14 cellular contexts compared by ENCODE assay signal in the genomic region with DNA sequence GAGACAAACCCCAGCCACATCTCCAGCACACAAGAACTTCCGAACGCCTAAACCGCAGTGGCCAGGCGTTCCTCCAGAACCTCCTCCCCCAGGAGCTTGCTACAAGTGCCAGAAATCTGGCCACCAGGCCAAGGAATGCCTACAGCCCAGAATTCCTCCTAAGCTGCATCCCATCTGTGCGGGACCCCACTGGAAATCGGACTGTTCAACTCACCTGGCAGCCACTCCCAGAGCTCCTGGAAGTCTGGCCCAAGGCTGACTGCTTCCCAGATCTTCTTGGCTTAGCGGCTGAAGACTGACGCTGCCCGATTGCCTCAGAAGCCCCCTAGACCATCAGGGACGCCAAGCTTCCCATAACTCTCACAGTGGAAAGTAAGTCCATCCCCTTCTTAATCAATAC. TPM values are rescaled to one million over a fixed set of nuclear protein-coding genes. Genes with fewer than 3 reads are reported as not detected.
DNase-seq lines count a peak whose midpoint lies in the region; TF ChIP-seq lines count a peak whose summit lies in the region.
"Not testable (repeated sequence)": the region's sequence is repeated elsewhere in the genome, so short reads cannot be mapped to it uniquely, and the experiment has no call there.
"Had no signal": no experiment of that assay in that cellular context is flagged by ENCODE, and none has a peak within 500 bp of the region (broad histone marks: within the 10 kb centered on the region; RNA-seq: fewer than 3 reads in every experiment).

No MANE protein-coding gene starts in this region.

- H3K4me1 Mint-ChIP-seq in endodermal cell: peaks cover 40% of the 10 kb centered on the region

- not testable (repeated sequence) for H3K9me3 ChIP-seq in HUES6 (ENCODE audit: control insufficient read depth, insufficient read depth, low read depth, low read length); endodermal cell (ENCODE audit: control insufficient read depth, low read length)

- H3K27me3 Mint-ChIP-seq in endodermal cell (ENCODE audit: insufficient read depth): not testable (repeated sequence)

- H3K9me3 Mint-ChIP-seq in endodermal cell: not testable (repeated sequence)

- H3K36me3 Mint-ChIP-seq in endodermal cell (ENCODE audit: low read depth): not testable (repeated sequence)

- H3K4me1 ChIP-seq in HUES6 (ENCODE audit: control insufficient read depth, insufficient read depth, low read length): peaks cover 25% of the 10 kb centered on the region
- not testable (repeated sequence) for H3K4me1 ChIP-seq in endodermal cell (ENCODE audit: control insufficient read depth, insufficient read depth, low read length)

- H3K4me3 ChIP-seq in AG10803 (ENCODE audit: low read length); HUES6 (ENCODE audit: low read depth, low read length); fibroblast of mammary gland (ENCODE audit: control insufficient read depth, low read depth, low read length): not testable (repeated sequence)
- H3K4me3 ChIP-seq in H7 (ENCODE audit: insufficient read depth, low read depth, low read length): peak overlapping the region; percentile 12; the same call in 1 of the 2 replicates
- H3K4me3 ChIP-seq in endodermal cell (ENCODE audit: low read length): peak overlapping the region; percentile 78

- peak overlapping the region; percentile 85 for H3K27ac Mint-ChIP-seq in endodermal cell

- not testable (repeated sequence) for TF ChIP-seq CTCF in AG10803 (conservative IDR thresholded peaks at IDR 0.05; ENCODE audit: low read length); endodermal cell (conservative IDR thresholded peaks at IDR 0.05); fibroblast of mammary gland (conservative IDR thresholded peaks at IDR 0.05; ENCODE audit: control insufficient read depth, insufficient read depth, low read depth, low read length)

- H3K9ac ChIP-seq in HUES6 (ENCODE audit: low read length) (peak overlapping the region; percentile 40), endodermal cell (ENCODE audit: extremely low read depth, low read length, poor library complexity, severe bottlenecking) (peak overlapping the region; percentile 38)

- peak overlapping the region; percentile 57 for H3K4me3 Mint-ChIP-seq in endodermal cell

- H3K27ac ChIP-seq in HUES6 (ENCODE audit: low read depth, low read length); endodermal cell (ENCODE audit: low read depth, low read length): not testable (repeated sequence)

- H3K27me3 ChIP-seq in H7 (ENCODE audit: control insufficient read depth, insufficient read depth, low read length); HUES6 (ENCODE audit: control insufficient read depth, insufficient read depth, low read length); endodermal cell (ENCODE audit: control insufficient read depth, insufficient read depth, low read length, poor library complexity, severe bottlenecking): not testable (repeated sequence)

- not testable (repeated sequence) for H3K36me3 ChIP-seq in H7 (replicated peaks; ENCODE audit: control insufficient read depth, insufficient read depth, low read length); HUES6 (ENCODE audit: control insufficient read depth, insufficient read depth, low read length); endodermal cell (ENCODE audit: control insufficient read depth, insufficient read depth, low read length)

- peak; percentile 53 for DNase-seq in AG10803 (ENCODE audit: low read depth)
- peak; percentile 9 for DNase-seq in GM04504 (ENCODE audit: low read depth)
- not testable (repeated sequence) for DNase-seq in H7, endodermal cell
- DNase-seq in amniotic epithelial cell (ENCODE audit: low read depth): peak; percentile 4
- DNase-seq in fibroblast of mammary gland (ENCODE audit: low read depth): peak; percentile 36
- DNase-seq in mesenteric fat pad (ENCODE audit: low spot score): peak; percentile 41

- 76 to 93% methylated on average over 4 to 6 of the region's 10 CpGs for WGBS in endodermal cell (ENCODE audit: insufficient coverage in 1 of 2, insufficient read length in 1 of 2), 2 experiments

RNA-seq across cellular contexts. Expression of a gene that starts 48.5 kb away (rescaled TPM):
- total RNA-seq in H7 (2014; rRNA removed; shearing (Covaris generic)): 192 and 226 TPM in 2 replicates
- total RNA-seq in endodermal cell: 100 to 1,000 TPM in 1 of 2 donors, 10 to 100 TPM in 1; 98.9 to 166 TPM
- 67.5 TPM for polyA plus RNA-seq in endodermal cell (2013, experiment 1 of 2)
- polyA plus RNA-seq in endodermal cell (2013, experiment 2 of 2): 57.8 TPM
- total RNA-seq in mesenteric fat pad: 1.4 TPM
- total RNA-seq: A172; CD4-positive, alpha-beta memory T cell; CD4-positive, CD25-positive, alpha-beta regulatory T cell; GM12878 had no signal
- polyA plus RNA-seq: CD14-positive monocyte; CD4-positive, alpha-beta memory T cell; CD4-positive, CD25-positive, alpha-beta regulatory T cell; CD8-positive, alpha-beta memory T cell had no signal

Comparison
In these comparisons a context has a peak if more than half of its experiments do, and no peak if none do; other contexts are left out.
1. RNA of a gene that starts 48.5 kb away (total RNA-seq): 192 to 226 TPM in H7 and 98.9 to 166 TPM in endodermal cell; 1.4 TPM in mesenteric fat pad (single experiment); every median in the first group is over 10 times any median in the second.